ENCODE assay signal across 15 cellular contexts in the genomic region with DNA sequence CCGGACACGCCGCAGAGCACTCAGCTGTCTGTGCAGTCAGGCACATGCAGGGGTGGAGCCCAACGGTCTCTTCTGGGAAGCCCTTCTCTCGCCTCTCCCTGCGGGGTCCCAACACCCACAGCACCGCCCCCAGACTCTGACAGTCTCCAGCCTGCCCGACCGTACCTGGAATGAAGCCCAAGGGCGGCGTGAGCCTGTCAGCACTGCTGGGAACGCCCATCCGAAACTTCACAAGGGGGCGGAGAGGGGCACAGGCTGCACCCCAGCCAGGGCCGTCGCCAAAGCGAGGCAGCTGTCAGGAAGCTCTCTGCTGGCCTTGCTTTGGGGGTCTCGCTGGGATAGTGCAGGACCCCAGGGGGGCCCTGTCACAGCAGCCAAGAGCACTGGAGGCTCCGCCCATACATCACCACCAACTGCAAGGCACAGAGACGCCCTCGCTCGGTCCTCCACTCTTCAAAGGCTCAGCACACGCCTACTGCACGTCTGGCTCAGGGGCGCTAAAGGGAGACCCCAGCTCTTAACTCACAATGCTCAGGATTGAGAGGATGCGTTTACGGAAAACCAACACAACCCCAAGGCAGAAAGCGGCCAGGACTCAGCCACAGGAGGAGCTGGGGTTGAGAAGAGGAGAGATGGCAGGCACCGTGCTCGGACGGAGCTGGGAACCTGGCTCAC. TPM values are rescaled to one million over a fixed set of nuclear protein-coding genes. Genes with fewer than 3 reads are reported as not detected.
DNase-seq lines count a peak whose midpoint lies in the region; ATAC-seq and TF ChIP-seq lines count a peak whose summit lies in the region.
"Had no signal": no experiment of that assay in that cellular context is flagged by ENCODE, and none has a peak within 500 bp of the region (broad histone marks: within the 10 kb centered on the region; RNA-seq: fewer than 3 reads in every experiment).

No MANE protein-coding gene starts in this region.

- TF ChIP-seq CTCF in left ventricle myocardium inferior (IDR thresholded peaks at IDR 0.05; ENCODE audit: borderline replicate concordance), result no peak
- no peak for TF ChIP-seq CTCF in endodermal cell (conservative IDR thresholded peaks at IDR 0.05)
- no peak for TF ChIP-seq CTCF in osteoblast (IDR thresholded peaks at IDR 0.05; ENCODE audit: extremely low read depth, low read depth, low read length)

- WGBS in endodermal cell (ENCODE audit: insufficient coverage in 1 of 2, insufficient read length in 1 of 2), 2 experiments, result 88 to 92% methylated on average over 24 to 31 of the region's 31 CpGs

- H3K9me3 ChIP-seq in left ventricle myocardium inferior (replicated peaks) (no peaks in the 10 kb centered on the region), endodermal cell (ENCODE audit: control insufficient read depth, low read length) (no peaks in the 10 kb centered on the region), osteoblast (ENCODE audit: low read depth, low read length) (no peaks in the 10 kb centered on the region)
- H3K9me3 ChIP-seq: HAP-1 had no signal

- H3K4me1 ChIP-seq in left ventricle myocardium inferior (peaks cover 24% of the 10 kb centered on the region), endodermal cell (ENCODE audit: control insufficient read depth, insufficient read depth, low read length) (no peaks in the 10 kb centered on the region), osteoblast (ENCODE audit: insufficient read depth, low read length) (no peaks in the 10 kb centered on the region)
- H3K4me1 ChIP-seq: HAP-1 had no signal

- no peak overlapping the region for H3K4me3 Mint-ChIP-seq in endodermal cell
- no peak overlapping the region for H3K4me3 Mint-ChIP-seq in activated T-helper 17 cell treated with anti-CD3 and anti-CD28 coated beads, Interleukin-2, amount 50 U/mL, for 72 hours
- H3K4me3 Mint-ChIP-seq: CD8-positive, alpha-beta T cell had no signal

- intact Hi-C loops in cardiac septum (cut with DNase I), result no loop called here
- intact Hi-C loops in left ventricle myocardium inferior (cut with micrococcal nuclease), result no loop called here

- H2AFZ ChIP-seq in osteoblast (ENCODE audit: low read length), result no peak overlapping the region

- no peaks in the 10 kb centered on the region for H3K27me3 ChIP-seq in left ventricle myocardium inferior (ENCODE audit: low read depth)
- no peaks in the 10 kb centered on the region for H3K27me3 ChIP-seq in endodermal cell (ENCODE audit: control insufficient read depth, insufficient read depth, low read length, poor library complexity, severe bottlenecking)
- H3K27me3 ChIP-seq in osteoblast (ENCODE audit: insufficient read depth, low read length), result no peaks in the 10 kb centered on the region

- no peak overlapping the region for H3K9ac ChIP-seq in endodermal cell (ENCODE audit: extremely low read depth, low read length, poor library complexity, severe bottlenecking)
- H3K9ac ChIP-seq: KMS-11 had no signal

- peaks cover 45% of the 10 kb centered on the region for H3K36me3 Mint-ChIP-seq in endodermal cell (ENCODE audit: low read depth)
- peaks cover 16% of the 10 kb centered on the region for H3K36me3 Mint-ChIP-seq in activated T-helper 17 cell treated with anti-CD3 and anti-CD28 coated beads, Interleukin-2, amount 50 U/mL, for 72 hours (ENCODE audit: low read depth)

- DNase-seq in cardiac septum (ENCODE audit: low spot score) (peak; percentile 70), left ventricle myocardium inferior (no peak), endodermal cell (peak; percentile 44), osteoblast (ENCODE audit: insufficient read length, low spot score, missing footprints) (peak; percentile 46), NCI-H345 treated with DMSO at 0.1 percent for 48 hours (lab: John Stamatoyannopoulos, UW; ENCODE audit: unreplicated experiment) (no peak), NCI-H128 (lab: John Stamatoyannopoulos, UW; ENCODE audit: unreplicated experiment) (no peak)
- DNase-seq in stimulated activated naive CD8-positive, alpha-beta T cell treated with anti-CD3 and anti-CD28 coated beads, Interleukin-15, Interleukin-2, amounts not matched to agents 100 U/mL and 50 U/mL, for 24 hours, result no peak
- DNase-seq: CD8-positive, alpha-beta T cell; DMS79; NCI-H1436 treated with DMSO at 0.1 percent for 48 hours; NCI-H2029 treated with DMSO at 0.1 percent for 48 hours; NCI-H510A treated with DMSO at 0.1 percent for 48 hours had no signal

- H3K9me3 Mint-ChIP-seq in endodermal cell, result no peaks in the 10 kb centered on the region
- H3K9me3 Mint-ChIP-seq in activated T-helper 17 cell treated with anti-CD3 and anti-CD28 coated beads, Interleukin-2, amount 50 U/mL, for 72 hours, result no peaks in the 10 kb centered on the region
- H3K9me3 Mint-ChIP-seq: CD8-positive, alpha-beta T cell had no signal

- H3K27me3 Mint-ChIP-seq in endodermal cell (ENCODE audit: insufficient read depth), result no peaks in the 10 kb centered on the region
- H3K27me3 Mint-ChIP-seq in activated T-helper 17 cell treated with anti-CD3 and anti-CD28 coated beads, Interleukin-2, amount 50 U/mL, for 72 hours, result no peaks in the 10 kb centered on the region

- no peaks in the 10 kb centered on the region for H3K79me2 ChIP-seq in osteoblast (ENCODE audit: insufficient read depth, low read length)

- H3K4me1 Mint-ChIP-seq in endodermal cell, result peaks cover 8% of the 10 kb centered on the region
- H3K4me1 Mint-ChIP-seq in activated T-helper 17 cell treated with anti-CD3 and anti-CD28 coated beads, Interleukin-2, amount 50 U/mL, for 72 hours, result no peaks in the 10 kb centered on the region

- no peak overlapping the region for H3K27ac Mint-ChIP-seq in endodermal cell
- H3K27ac Mint-ChIP-seq in activated T-helper 17 cell treated with anti-CD3 and anti-CD28 coated beads, Interleukin-2, amount 50 U/mL, for 72 hours, result no peak overlapping the region
- H3K27ac Mint-ChIP-seq: CD8-positive, alpha-beta T cell had no signal

- H3K27ac ChIP-seq in left ventricle myocardium inferior (replicated peaks), result no peak overlapping the region
- no peak overlapping the region for H3K27ac ChIP-seq in endodermal cell (ENCODE audit: low read depth, low read length)
- no peak overlapping the region for H3K27ac ChIP-seq in osteoblast (ENCODE audit: low read depth, low read length)
- H3K27ac ChIP-seq: KMS-11 had no signal

- no peak for ATAC-seq in activated T-helper 17 cell treated with anti-CD3 and anti-CD28 coated beads, Interleukin-2, amount 50 U/mL, for 72 hours (replicated peaks)
- no peak for ATAC-seq in stimulated activated naive CD8-positive, alpha-beta T cell treated with anti-CD3 and anti-CD28 coated beads, Interleukin-15, Interleukin-2, amounts not matched to agents 100 U/mL and 50 U/mL, for 24 hours
- ATAC-seq: CD8-positive, alpha-beta T cell had no signal

- H4K20me1 ChIP-seq in osteoblast (ENCODE audit: insufficient read depth, low read length), result no peaks in the 10 kb centered on the region

- H3K36me3 ChIP-seq in left ventricle myocardium inferior (peaks cover 18% of the 10 kb centered on the region), endodermal cell (ENCODE audit: control insufficient read depth, insufficient read depth, low read length) (peaks cover 28% of the 10 kb centered on the region), osteoblast (ENCODE audit: insufficient read depth, low read length) (peaks cover 8% of the 10 kb centered on the region)

- H3K4me3 ChIP-seq in left ventricle myocardium inferior (no peak overlapping the region), endodermal cell (ENCODE audit: low read length) (no peak overlapping the region), osteoblast (ENCODE audit: insufficient read depth, low read length) (no peak overlapping the region)
- H3K4me3 ChIP-seq: HAP-1 had no signal

- no peak overlapping the region for H3K4me2 ChIP-seq in osteoblast (ENCODE audit: insufficient read depth, low read length)
- H3K4me2 ChIP-seq: KMS-11 had no signal

RNA-seq across cellular contexts. Expression of a gene that starts 30.9 kb away (rescaled TPM):
- total RNA-seq in cardiac septum (13.5 TPM), left ventricle myocardium inferior (16.2 TPM), endodermal cell (10 to 100 TPM; 59.1 to 61.4 TPM), osteoblast (66.2 and 72.2 TPM in 2 replicates)
- 33.1 TPM for polyA plus RNA-seq in endodermal cell (2013, experiment 1 of 2)
- 29.4 TPM for polyA plus RNA-seq in endodermal cell (2013, experiment 2 of 2)
- 10 to 100 TPM; 46.7 to 66.0 TPM for total RNA-seq in activated T-helper 17 cell treated with anti-CD3 and anti-CD28 coated beads, Interleukin-2, amount 50 U/mL, for 72 hours

RNA-seq across cellular contexts. Expression of a gene that starts 40.2 kb away (rescaled TPM):
- total RNA-seq in cardiac septum, result 15.6 TPM
- total RNA-seq in left ventricle myocardium inferior, result 19.9 TPM
- 10 to 100 TPM; 38.9 TPM for total RNA-seq in endodermal cell
- polyA plus RNA-seq in endodermal cell (2013, experiment 1 of 2), result 33.3 TPM
- 31.5 TPM for polyA plus RNA-seq in endodermal cell (2013, experiment 2 of 2)
- total RNA-seq in osteoblast, result 21.4 and 21.5 TPM in 2 replicates
- 10 to 100 TPM; 20.9 to 40.2 TPM for total RNA-seq in activated T-helper 17 cell treated with anti-CD3 and anti-CD28 coated beads, Interleukin-2, amount 50 U/mL, for 72 hours

RNA-seq across cellular contexts. Expression of a gene that starts 40.2 kb away (rescaled TPM):
- total RNA-seq in cardiac septum, result 9.6 TPM
- total RNA-seq in left ventricle myocardium inferior, result 12.5 TPM
- total RNA-seq in endodermal cell, result 10 to 100 TPM; 56.0 to 84.7 TPM
- polyA plus RNA-seq in endodermal cell (2013, experiment 1 of 2), result 64.0 TPM
- 61.0 TPM for polyA plus RNA-seq in endodermal cell (2013, experiment 2 of 2)
- total RNA-seq in osteoblast, result 18.5 and 21.8 TPM in 2 replicates
- 10 to 100 TPM; 64.5 to 71.9 TPM for total RNA-seq in activated T-helper 17 cell treated with anti-CD3 and anti-CD28 coated beads, Interleukin-2, amount 50 U/mL, for 72 hours

Comparison
In these comparisons a context has a peak if more than half of its experiments do, and no peak if none do; other contexts are left out.
1. DNase-seq: peak in cardiac septum (single experiment), endodermal cell (single experiment) and osteoblast (single experiment); none in left ventricle myocardium inferior (single experiment), NCI-H345 treated with DMSO at 0.1 percent for 48 hours (single experiment), stimulated activated naive CD8-positive, alpha-beta T cell treated with anti-CD3 and anti-CD28 coated beads, Interleukin-15, Interleukin-2, amounts not matched to agents 100 U/mL and 50 U/mL, for 24 hours (single experiment) and NCI-H128 (single experiment).